ENCODE assay signal across 11 cellular contexts in genomic region chr5:135204151-135204600, GRCh38.
DNase-seq lines count a peak whose midpoint lies in the region; ATAC-seq and TF ChIP-seq lines count a peak whose summit lies in the region.
"Had no signal": no experiment of that assay in that cellular context is flagged by ENCODE, and none has a peak within 500 bp of the region (broad histone marks: within the 10 kb centered on the region; RNA-seq: fewer than 3 reads in every experiment).

No MANE protein-coding gene starts in this region.

- H3K27me3 ChIP-seq in breast epithelium = no peaks in the 10 kb centered on the region
- H3K27me3 ChIP-seq in OCI-LY3 (ENCODE audit: low read depth, low read length) = peaks cover 10% of the 10 kb centered on the region; the same call in 1 of the 2 replicates
- H3K27me3 ChIP-seq in upper lobe of right lung = peaks cover 3% of the 10 kb centered on the region

- CTCF ChIA-PET in MCF 10A (lab: Yijun Ruan, JAX) = interaction anchor here (0.6 to 2.0 kb wide), 4 partner anchors 9 to 299 kb away, joined by 3 to 8 read pairs (median 4); partner anchors contain the start of gene PCBD2

- peak overlapping the region; percentile 73 for H3K4me2 ChIP-seq in OCI-LY3 (ENCODE audit: low read length)

- no peaks in the 10 kb centered on the region for H3K36me3 Mint-ChIP-seq in MCF 10A (ENCODE audit: insufficient read depth, unreplicated experiment)

- H4K20me1 ChIP-seq in OCI-LY3 (ENCODE audit: insufficient read depth, low read length) = no peaks in the 10 kb centered on the region

- DNase-seq in MCF 10A (ENCODE audit: unreplicated experiment) (peak; percentile 54), breast epithelium (ENCODE audit: low spot score in 2 of 2) (no peak), erythroblast (lab: John Stamatoyannopoulos, UW) (peak; percentile 12 to 47), upper lobe of right lung (no peak), kidney tubule cell (ENCODE audit: low spot score) (no peak)
- DNase-seq in activated CD4-positive, alpha-beta T cell treated with anti-CD3 and anti-CD28 coated beads, Interleukin-2, amount 50 U/mL, for 48 hours = no peak
- DNase-seq in activated effector memory CD4-positive, alpha-beta T cell treated with Interleukin-2 at 50 U/mL for 16 hours = no peak
- DNase-seq: DMS79 had no signal

- intact Hi-C loops in MCF 10A (cut with micrococcal nuclease) = loop anchor here (10.0 kb wide), 1 partner anchor 629 kb away; no protein-coding TSS in a partner anchor
- intact Hi-C loops in breast epithelium (cut with DNase I; ENCODE audit: low total_unique reads) = no loop called here
- intact Hi-C loops in upper lobe of right lung (cut with DNase I) = no loop called here

- H3K4me1 Mint-ChIP-seq in MCF 10A (ENCODE audit: insufficient read depth, unreplicated experiment) = peaks cover 11% of the 10 kb centered on the region

- H3K4me3 Mint-ChIP-seq in MCF 10A (ENCODE audit: unreplicated experiment) = no peak overlapping the region

- H3K36me3 ChIP-seq in breast epithelium (no peaks in the 10 kb centered on the region), OCI-LY3 (replicated peaks; ENCODE audit: low read depth, low read length) (no peaks in the 10 kb centered on the region), upper lobe of right lung (no peaks in the 10 kb centered on the region)
- H3K36me3 ChIP-seq: neutrophil had no signal

- peak overlapping the region; percentile 87 for H2AFZ ChIP-seq in OCI-LY3 (ENCODE audit: low read depth, low read length)

- H3K9me3 ChIP-seq in breast epithelium (peaks cover 0 to 9% of the 10 kb centered on the region in 2 donors), OCI-LY3 (ENCODE audit: insufficient read depth, low read length) (peaks cover 6% of the 10 kb centered on the region; the same call in 1 of the 2 replicates), upper lobe of right lung (peaks cover 10% of the 10 kb centered on the region)
- H3K9me3 ChIP-seq: neutrophil had no signal

- BruUV-seq in MCF 10A (replicated peaks; lab: Mats Ljungman, UMichigan) = no TSS peak

- TF ChIP-seq POLR2A in breast epithelium (IDR thresholded peaks at IDR 0.05) = no peak
- no peak for TF ChIP-seq POLR2A in erythroblast (IDR thresholded peaks at IDR 0.05; ENCODE audit: low read length)

- H3K79me2 ChIP-seq in OCI-LY3 (ENCODE audit: low read length) = no peaks in the 10 kb centered on the region

- peaks cover 29% of the 10 kb centered on the region for H3K9me3 Mint-ChIP-seq in MCF 10A (ENCODE audit: unreplicated experiment)

- peak overlapping the region; percentile 24; the same call in 1 of the 2 replicates for H3K9ac ChIP-seq in OCI-LY3 (ENCODE audit: low read length)

- H3K27ac ChIP-seq in breast epithelium (no peak overlapping the region), OCI-LY3 (ENCODE audit: low read length) (no peak overlapping the region), upper lobe of right lung (no peak overlapping the region)
- H3K27ac ChIP-seq: neutrophil had no signal

- no peak overlapping the region for H3K4me3 ChIP-seq in breast epithelium
- peak overlapping the region; percentile 63 for H3K4me3 ChIP-seq in OCI-LY3 (ENCODE audit: low read length)
- no peak overlapping the region for H3K4me3 ChIP-seq in upper lobe of right lung

- TF ChIP-seq CTCF in MCF 10A (IDR thresholded peaks at IDR 0.05; ENCODE audit: unreplicated experiment) = peak; percentile 57
- TF ChIP-seq CTCF in breast epithelium (IDR thresholded peaks at IDR 0.05) = peak in 1 of 3 donors; percentile 19
- peak; percentile 42 for TF ChIP-seq CTCF in OCI-LY3 (IDR thresholded peaks at IDR 0.05; ENCODE audit: low read depth, low read length)
- peak; percentile 30 for TF ChIP-seq CTCF in upper lobe of right lung (IDR thresholded peaks at IDR 0.05)

- H3K27me3 Mint-ChIP-seq in MCF 10A (ENCODE audit: insufficient read depth, unreplicated experiment) = no peaks in the 10 kb centered on the region

- ATAC-seq in upper lobe of right lung = no peak
- ATAC-seq: Right ventricle myocardium inferior had no signal

- POLR2A ChIA-PET in MCF 10A (lab: Yijun Ruan, JAX) = no interaction called here

- H3K4me1 ChIP-seq in breast epithelium = no peaks in the 10 kb centered on the region
- peaks cover 5% of the 10 kb centered on the region; the same call in 1 of the 2 replicates for H3K4me1 ChIP-seq in OCI-LY3 (ENCODE audit: low read length)
- peaks cover 8% of the 10 kb centered on the region for H3K4me1 ChIP-seq in upper lobe of right lung

- H3K27ac Mint-ChIP-seq in MCF 10A (ENCODE audit: low read depth, unreplicated experiment) = no peak overlapping the region

Comparison
In these comparisons a context has a peak if more than half of its experiments do, and no peak if none do; other contexts are left out.
1. DNase-seq: peak in MCF 10A (single experiment) and erythroblast (2 of 2); none in breast epithelium (0 of 2), upper lobe of right lung (single experiment), activated CD4-positive, alpha-beta T cell treated with anti-CD3 and anti-CD28 coated beads, Interleukin-2, amount 50 U/mL, for 48 hours (0 of 2), activated effector memory CD4-positive, alpha-beta T cell treated with Interleukin-2 at 50 U/mL for 16 hours (single experiment) and kidney tubule cell (single experiment).